In genomic region chr4:77172336-77172735, GRCh38 we compare ENCODE assay signal across 12 cellular contexts. TPM values are rescaled to one million over a fixed set of nuclear protein-coding genes. Genes with fewer than 3 reads are reported as not detected.
DNase-seq lines count a peak whose midpoint lies in the region; ATAC-seq, FAIRE-seq and TF ChIP-seq lines count a peak whose summit lies in the region.
"Had no signal": no experiment of that assay in that cellular context is flagged by ENCODE, and none has a peak within 500 bp of the region (broad histone marks: within the 10 kb centered on the region; RNA-seq: fewer than 3 reads in every experiment).

No MANE protein-coding gene starts in this region.

- no peak overlapping the region for H3K4me3 ChIP-seq in MG63
- H3K4me3 ChIP-seq in choroid plexus epithelial cell (ENCODE audit: low read depth, low read length) = no peak overlapping the region
- H3K4me3 ChIP-seq in HepG2 (replicated peaks in 1 of 3; ENCODE audit: insufficient read depth in 1 of 3, low read depth in 2 of 3, low read length in 3 of 3) = no peak overlapping the region
- H3K4me3 ChIP-seq: stomach had no signal

- no peak for TF ChIP-seq POLR2A in HepG2 (IDR thresholded peaks at IDR 0.05; ENCODE audit: insufficient read depth in 1 of 2, low read depth in 2 of 2, low read length in 2 of 2)

- intact Hi-C loops in HepG2 (cut with micrococcal nuclease; ENCODE audit: unreplicated experiment) = no loop called here

- no peak overlapping the region for H3K4me2 ChIP-seq in HepG2 (ENCODE audit: low read depth, low read length)

- H3K27me3 ChIP-seq in MG63 = no peaks in the 10 kb centered on the region
- H3K27me3 ChIP-seq in HepG2 (ENCODE audit: control insufficient read depth in 1 of 2, insufficient read depth in 2 of 2, low read length in 2 of 2) = peaks cover 0 to 8% of the 10 kb centered on the region in 2 experiments; a peak in 2 of 5 replicates
- H3K27me3 ChIP-seq: stomach had no signal

- FAIRE-seq in HepG2 (lab: Jason Lieb, UNC) = no peak
- FAIRE-seq in D721Med (lab: Jason Lieb, UNC) = no peak

- H3K79me2 ChIP-seq in HepG2 (ENCODE audit: insufficient read depth, low read length) = no peaks in the 10 kb centered on the region

- no peaks in the 10 kb centered on the region for H3K36me3 ChIP-seq in MG63
- H3K36me3 ChIP-seq in HepG2 (replicated peaks in 1 of 2; ENCODE audit: control insufficient read depth in 1 of 2, insufficient read depth in 2 of 2, low read length in 2 of 2) = peaks cover 2 to 11% of the 10 kb centered on the region in 2 experiments; a peak in 2 of 5 replicates

- 17% methylated on average over 3 of the region's 3 CpGs for WGBS in HepG2 (ENCODE audit: low lambda C conversion rate)

- DNase-seq in Caki2 (ENCODE audit: low read depth) = peak; percentile 44
- peak; percentile 45 for DNase-seq in MG63
- DNase-seq in choroid plexus epithelial cell (ENCODE audit: low read depth) = peak; percentile 91
- peak; percentile 87 for DNase-seq in myocyte (ENCODE audit: low read depth)
- DNase-seq in HepG2 (ENCODE audit: low spot score) = no peak
- no peak for DNase-seq in D721Med (ENCODE audit: insufficient read length, low spot score)
- no peak for DNase-seq in SK-N-DZ (ENCODE audit: low spot score)
- DNase-seq: activated naive CD8-positive, alpha-beta T cell treated with anti-CD3 and anti-CD28 coated beads, Interleukin-2, amount 10 ng/mL, durations not matched to agents 7 days and 5 days; CD4-positive, alpha-beta memory T cell; NCI-H2171; stomach had no signal

- TF ChIP-seq CTCF in choroid plexus epithelial cell (conservative IDR thresholded peaks at IDR 0.05; ENCODE audit: low read depth, low read length) (no peak), HepG2 (CRISPR knock-in tag; IDR thresholded peaks at IDR 0.05) (no peak), D721Med (IDR thresholded peaks at IDR 0.05; ENCODE audit: insufficient read depth, missing control alignments) (no peak)

- H3K9me3 ChIP-seq in MG63 (no peaks in the 10 kb centered on the region), HepG2 (ENCODE audit: low read length) (no peaks in the 10 kb centered on the region)
- H3K9me3 ChIP-seq: stomach had no signal

- BruUV-seq in HepG2 (replicated peaks; lab: Mats Ljungman, UMichigan) = no TSS peak

- in situ Hi-C loops in Caki2 (cut with HindIII; ENCODE audit: low pct_unique_long_range_greater_than_20kb, low sequenced_read_pairs) = no loop called here
- in situ Hi-C loops in HepG2 (cut with HindIII; ENCODE audit: extremely low pct_ligation_motif_present, low pct_unique_long_range_greater_than_20kb) = no loop called here

- ATAC-seq in HepG2 (no peak), HG03442 (IDR thresholded peaks at IDR 0.05; ENCODE audit: unreplicated experiment) (no peak)

- TF ChIP-seq EP300 in HepG2 (IDR thresholded peaks at IDR 0.05; ENCODE audit: low read depth in 2 of 2, low read length in 2 of 2) (no peak), HepG2 (CRISPR knock-in tag; IDR thresholded peaks at IDR 0.05; ENCODE audit: borderline replicate concordance) (no peak)

- no peak overlapping the region for H2AFZ ChIP-seq in HepG2 (ENCODE audit: low read length)

- no peaks in the 10 kb centered on the region for H3K4me1 ChIP-seq in HepG2 (ENCODE audit: insufficient read depth, low read length)
- H3K4me1 ChIP-seq: stomach had no signal

- POLR2A ChIA-PET in HepG2 (lab: Yijun Ruan, JAX) = no interaction called here

- CTCF ChIA-PET in HepG2 (lab: Yijun Ruan, JAX; ENCODE audit: low intra/inter-chr PET ratio, low total read pairs) = no interaction called here

- no peak overlapping the region for H3K9ac ChIP-seq in HepG2 (ENCODE audit: insufficient read depth, low read depth, low read length)

- no peak overlapping the region for H3K27ac ChIP-seq in HepG2 (ENCODE audit: extremely low read length, insufficient read depth, low read length)
- H3K27ac ChIP-seq: stomach had no signal

- TF ChIP-seq RAD21 in HepG2 (CRISPR knock-in tag; IDR thresholded peaks at IDR 0.05) = no peak

- no peaks in the 10 kb centered on the region for H4K20me1 ChIP-seq in HepG2 (ENCODE audit: insufficient read depth, low read length)

TF ChIP-seq in HepG2, 621 proteins besides CTCF, POLR2A, EP300 and RAD21 (continues in another document):
- no peak for TF ChIP-seq ZNF318 (CRISPR knock-in tag; IDR thresholded peaks at IDR 0.05)
- no peak for TF ChIP-seq ZNF776 (CRISPR knock-in tag; IDR thresholded peaks at IDR 0.05)
- no peak for TF ChIP-seq ISL2 (CRISPR knock-in tag; IDR thresholded peaks at IDR 0.05)

RNA-seq across cellular contexts. Expression of gene CCNG2, which starts 15.3 kb away (rescaled TPM):
- 38.0 and 46.9 TPM in 2 replicates for total RNA-seq in Caki2 (2014; rRNA removed; shearing (Covaris generic); ENCODE audit: low replicate concordance)
- 10.1 and 19.2 TPM in 2 replicates for total RNA-seq in MG63 (2014; rRNA removed; shearing (Covaris generic); ENCODE audit: low replicate concordance)
- total RNA-seq in myocyte (63.9 and 65.9 TPM in 2 replicates), HepG2 (2016; rRNA removed; fragmentation: Illumina TruSeq; extraction: Trizol) (3.9 and 6.1 TPM in 2 replicates)
- polyA plus RNA-seq in myocyte (2012) = 43.3 TPM
- 1.4 and 1.8 TPM in 2 replicates for total RNA-seq in HepG2 (2016; cell fraction: cytosol; rRNA removed; fragmentation: Illumina TruSeq; extraction: Trizol; ENCODE audit: low read depth)
- 4.1 and 5.7 TPM in 2 replicates for total RNA-seq in HepG2 (2016; cell fraction: insoluble cytoplasmic fraction; rRNA removed; fragmentation: Illumina TruSeq; extraction: Trizol)
- total RNA-seq in HepG2 (2016; cell fraction: membrane; rRNA removed; fragmentation: Illumina TruSeq; extraction: Trizol) = 6.1 and 7.7 TPM in 2 replicates
- 4.9 and 5.6 TPM in 2 replicates for total RNA-seq in HepG2 (2016; cell fraction: nucleus; rRNA removed; fragmentation: Illumina TruSeq; extraction: Trizol)
- 8.5 and 11.5 TPM in 2 replicates for polyA plus RNA-seq in HepG2 (2011; rRNA removed)
- 3.6 and 4.5 TPM in 2 replicates for polyA plus RNA-seq in HepG2 (2011; cell fraction: cytosol; rRNA removed)
- 6.7 and 9.8 TPM in 2 replicates for polyA plus RNA-seq in HepG2 (2011; cell fraction: nucleus; rRNA removed)
- polyA plus RNA-seq in HepG2 (2012) = 9.4 and 14.3 TPM in 2 replicates
- polyA plus RNA-seq in HepG2 (2016; cell fraction: cytosol; fragmentation: Illumina TruSeq; extraction: Trizol; ENCODE audit: low read depth) = 2.4 and 2.5 TPM in 2 replicates
- 8.0 and 8.5 TPM in 2 replicates for polyA plus RNA-seq in HepG2 (2016; cell fraction: insoluble cytoplasmic fraction; fragmentation: Illumina TruSeq; extraction: Trizol; ENCODE audit: low read depth)
- polyA plus RNA-seq in HepG2 (2016; cell fraction: membrane; fragmentation: Illumina TruSeq; extraction: Trizol; ENCODE audit: low read depth) = 6.7 and 7.8 TPM in 2 replicates
- polyA plus RNA-seq in HepG2 (2016; cell fraction: nucleus; fragmentation: Illumina TruSeq; extraction: Trizol; ENCODE audit: insufficient read depth, low read depth) = 11.1 and 12.2 TPM in 2 replicates
- polyA minus RNA-seq in HepG2 (2011; rRNA and poly(A)+ RNA removed; ENCODE audit: low replicate concordance) = 3.0 and 5.4 TPM in 2 replicates
- polyA minus RNA-seq in HepG2 (2011; cell fraction: cytosol; rRNA and poly(A)+ RNA removed) = 7.0 and 10.4 TPM in 2 replicates
- polyA minus RNA-seq in HepG2 (2011; cell fraction: nucleus; rRNA and poly(A)+ RNA removed) = 14.4 and 15.4 TPM in 2 replicates
- 14.5 and 15.0 TPM in 2 replicates for polyA plus RNA-seq in SK-N-DZ (2014; cell fraction: cytosol; rRNA removed)
- polyA plus RNA-seq in SK-N-DZ (2014; cell fraction: nucleus; rRNA removed) = 47.1 and 73.1 TPM in 2 replicates

Comparison
In these comparisons a context has a peak if more than half of its experiments do, and no peak if none do; other contexts are left out.
1. DNase-seq: peak in Caki2 (single experiment), MG63 (single experiment), choroid plexus epithelial cell (single experiment) and myocyte (single experiment); none in HepG2 (single experiment), D721Med (single experiment) and SK-N-DZ (single experiment).